1 cellular context compared by ENCODE assay signal in the genomic region with DNA sequence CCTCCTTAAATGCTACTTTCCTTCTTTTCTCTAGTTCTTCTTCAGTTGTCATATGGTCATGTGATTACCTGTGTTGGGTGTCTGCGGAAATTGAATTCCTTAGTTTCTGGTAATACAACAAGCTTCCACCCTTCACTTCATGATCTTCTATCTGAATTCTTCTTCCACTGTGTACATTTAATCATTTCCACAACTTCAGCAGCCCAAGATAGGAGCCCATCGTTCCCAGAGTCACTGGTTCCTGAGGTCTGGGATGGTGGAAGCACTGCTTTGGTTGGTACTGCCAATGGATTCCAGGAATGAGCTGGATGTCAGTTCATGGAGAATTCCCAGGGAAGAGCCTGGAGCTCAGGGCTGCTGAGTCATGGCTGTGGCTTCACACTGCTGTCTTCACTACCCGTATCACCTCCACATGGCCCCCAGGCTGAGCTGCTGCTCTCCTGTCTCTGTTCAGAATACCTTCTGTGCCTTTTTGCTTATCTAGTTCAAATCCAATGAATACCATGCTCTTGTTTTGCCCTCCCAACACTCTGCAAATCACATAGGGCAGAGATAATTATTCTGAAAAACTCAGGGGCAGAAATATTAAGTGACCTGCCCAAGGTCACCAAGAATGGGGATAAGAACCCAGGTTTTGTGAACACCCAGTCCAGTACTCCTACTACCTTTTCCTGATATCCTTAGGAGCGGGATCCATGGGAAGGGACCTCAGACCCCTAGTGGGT.
A peak's percentile ranks its signal among the peaks of the same experiment; 100 is the strongest.
TF ChIP-seq lines count a peak whose summit lies in the region.

No MANE protein-coding gene starts in this region.

TF ChIP-seq in HepG2, 621 proteins besides CTCF, POLR2A, EP300 and RAD21 (continued from another document and continues in another):
- peak; percentile 22; the same call in 1 of the 2 replicates for TF ChIP-seq TFDP1 (CRISPR knock-in tag; IDR thresholded peaks at IDR 0.05; ENCODE audit: borderline replicate concordance)
- TF ChIP-seq RXRA (CRISPR knock-in tag; IDR thresholded peaks at IDR 0.05): no peak
- TF ChIP-seq MBD4 (IDR thresholded peaks at IDR 0.05; ENCODE audit: borderline replicate concordance, low read length): no peak; the same call in 1 of the 2 replicates
- no peak for TF ChIP-seq ERF (CRISPR knock-in tag; IDR thresholded peaks at IDR 0.05)
- no peak for TF ChIP-seq ISX (CRISPR knock-in tag; conservative IDR thresholded peaks at IDR 0.05)
- TF ChIP-seq ZNF75D (CRISPR knock-in tag; IDR thresholded peaks at IDR 0.05; ENCODE audit: borderline replicate concordance): no peak
- TF ChIP-seq GATAD2A (CRISPR knock-in tag; IDR thresholded peaks at IDR 0.05): no peak
- TF ChIP-seq, protein P1, sequence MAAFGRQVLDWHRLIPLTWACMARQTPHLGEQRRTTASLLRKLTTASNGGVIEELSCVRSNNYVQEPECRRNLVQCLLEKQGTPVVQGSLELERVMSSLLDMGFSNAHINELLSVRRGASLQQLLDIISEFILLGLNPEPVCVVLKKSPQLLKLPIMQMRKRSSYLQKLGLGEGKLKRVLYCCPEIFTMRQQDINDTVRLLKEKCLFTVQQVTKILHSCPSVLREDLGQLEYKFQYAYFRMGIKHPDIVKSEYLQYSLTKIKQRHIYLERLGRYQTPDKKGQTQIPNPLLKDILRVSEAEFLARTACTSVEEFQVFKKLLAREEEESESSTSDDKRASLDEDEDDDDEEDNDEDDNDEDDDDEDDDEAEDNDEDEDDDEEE (CRISPR knock-in tag; IDR thresholded peaks at IDR 0.05): 0 out of 2 replicates have a peak, but pooled peaks have one; percentile 19
- TF ChIP-seq ZNF33B (CRISPR knock-in tag; IDR thresholded peaks at IDR 0.05): 0 out of 2 replicates have a peak, but pooled peaks have one; percentile 5
- no peak for TF ChIP-seq ZNF761 (CRISPR knock-in tag; conservative IDR thresholded peaks at IDR 0.05)
- TF ChIP-seq HOXA9 (CRISPR knock-in tag; IDR thresholded peaks at IDR 0.05; ENCODE audit: borderline replicate concordance): no peak
- TF ChIP-seq ZNF614 (CRISPR knock-in tag; IDR thresholded peaks at IDR 0.05; ENCODE audit: borderline replicate concordance): no peak
- no peak for TF ChIP-seq MTA1 (CRISPR knock-in tag; IDR thresholded peaks at IDR 0.05; ENCODE audit: borderline replicate concordance)
- no peak for TF ChIP-seq ZSCAN31 (CRISPR knock-in tag; IDR thresholded peaks at IDR 0.05; ENCODE audit: low read depth)
- TF ChIP-seq CBFB (CRISPR knock-in tag; IDR thresholded peaks at IDR 0.05): no peak
- TF ChIP-seq ZBTB38 (CRISPR knock-in tag; IDR thresholded peaks at IDR 0.05): 0 out of 2 replicates have a peak, but pooled peaks have one; percentile 50
- no peak for TF ChIP-seq SKI (IDR thresholded peaks at IDR 0.05; ENCODE audit: partially characterized antibody)
- no peak for TF ChIP-seq MIER2 (CRISPR knock-in tag; IDR thresholded peaks at IDR 0.05)
- TF ChIP-seq TOPORS (CRISPR knock-in tag; IDR thresholded peaks at IDR 0.05): no peak
- TF ChIP-seq ZNF407 (CRISPR knock-in tag; IDR thresholded peaks at IDR 0.05; ENCODE audit: not compliant biosample characterization): no peak
- no peak for TF ChIP-seq ONECUT2 (CRISPR knock-in tag; IDR thresholded peaks at IDR 0.05)
- TF ChIP-seq ZNF205 (CRISPR knock-in tag; IDR thresholded peaks at IDR 0.05): no peak
- no peak for TF ChIP-seq HDAC2 (CRISPR knock-in tag; IDR thresholded peaks at IDR 0.05)
- no peak for TF ChIP-seq KLF9 (CRISPR knock-in tag; IDR thresholded peaks at IDR 0.05; ENCODE audit: low read depth)
- TF ChIP-seq POGZ (CRISPR knock-in tag; IDR thresholded peaks at IDR 0.05): peak; percentile 7; the same call in 1 of the 2 replicates
- TF ChIP-seq XRCC5 (optimal IDR thresholded peaks at IDR 0.05; ENCODE audit: low read length): peak; percentile 36
- TF ChIP-seq, protein P2, sequence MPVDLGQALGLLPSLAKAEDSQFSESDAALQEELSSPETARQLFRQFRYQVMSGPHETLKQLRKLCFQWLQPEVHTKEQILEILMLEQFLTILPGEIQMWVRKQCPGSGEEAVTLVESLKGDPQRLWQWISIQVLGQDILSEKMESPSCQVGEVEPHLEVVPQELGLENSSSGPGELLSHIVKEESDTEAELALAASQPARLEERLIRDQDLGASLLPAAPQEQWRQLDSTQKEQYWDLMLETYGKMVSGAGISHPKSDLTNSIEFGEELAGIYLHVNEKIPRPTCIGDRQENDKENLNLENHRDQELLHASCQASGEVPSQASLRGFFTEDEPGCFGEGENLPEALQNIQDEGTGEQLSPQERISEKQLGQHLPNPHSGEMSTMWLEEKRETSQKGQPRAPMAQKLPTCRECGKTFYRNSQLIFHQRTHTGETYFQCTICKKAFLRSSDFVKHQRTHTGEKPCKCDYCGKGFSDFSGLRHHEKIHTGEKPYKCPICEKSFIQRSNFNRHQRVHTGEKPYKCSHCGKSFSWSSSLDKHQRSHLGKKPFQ (CRISPR knock-in tag; IDR thresholded peaks at IDR 0.05; ENCODE audit: insufficient replicate concordance): peak; percentile 72
- TF ChIP-seq KDM2A (CRISPR knock-in tag; IDR thresholded peaks at IDR 0.05; ENCODE audit: borderline replicate concordance, low read depth): 0 out of 2 replicates have a peak, but pooled peaks have one; percentile 23
- TF ChIP-seq, protein P3, sequence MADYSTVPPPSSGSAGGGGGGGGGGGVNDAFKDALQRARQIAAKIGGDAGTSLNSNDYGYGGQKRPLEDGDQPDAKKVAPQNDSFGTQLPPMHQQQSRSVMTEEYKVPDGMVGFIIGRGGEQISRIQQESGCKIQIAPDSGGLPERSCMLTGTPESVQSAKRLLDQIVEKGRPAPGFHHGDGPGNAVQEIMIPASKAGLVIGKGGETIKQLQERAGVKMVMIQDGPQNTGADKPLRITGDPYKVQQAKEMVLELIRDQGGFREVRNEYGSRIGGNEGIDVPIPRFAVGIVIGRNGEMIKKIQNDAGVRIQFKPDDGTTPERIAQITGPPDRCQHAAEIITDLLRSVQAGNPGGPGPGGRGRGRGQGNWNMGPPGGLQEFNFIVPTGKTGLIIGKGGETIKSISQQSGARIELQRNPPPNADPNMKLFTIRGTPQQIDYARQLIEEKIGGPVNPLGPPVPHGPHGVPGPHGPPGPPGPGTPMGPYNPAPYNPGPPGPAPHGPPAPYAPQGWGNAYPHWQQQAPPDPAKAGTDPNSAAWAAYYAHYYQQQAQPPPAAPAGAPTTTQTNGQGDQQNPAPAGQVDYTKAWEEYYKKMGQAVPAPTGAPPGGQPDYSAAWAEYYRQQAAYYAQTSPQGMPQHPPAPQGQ (CRISPR knock-in tag; IDR thresholded peaks at IDR 0.05; ENCODE audit: borderline replicate concordance): no peak
- peak; percentile 58; the same call in 2 of the 3 replicates for TF ChIP-seq MXI1 (IDR thresholded peaks at IDR 0.05; ENCODE audit: borderline replicate concordance, low read depth, low read length)
- TF ChIP-seq ZNF160 (CRISPR knock-in tag; IDR thresholded peaks at IDR 0.05): no peak
- no peak for TF ChIP-seq ELF4 (CRISPR knock-in tag; IDR thresholded peaks at IDR 0.05; ENCODE audit: borderline replicate concordance)
- TF ChIP-seq IRF1 (CRISPR knock-in tag; IDR thresholded peaks at IDR 0.05; ENCODE audit: low read depth): no peak
- TF ChIP-seq SALL1 (CRISPR knock-in tag; IDR thresholded peaks at IDR 0.05): peak; percentile 23; the same call in 1 of the 2 replicates
- TF ChIP-seq ZNF776 (CRISPR knock-in tag; IDR thresholded peaks at IDR 0.05): no peak
- TF ChIP-seq FOXP1 (IDR thresholded peaks at IDR 0.05): no peak
- no peak for TF ChIP-seq FOXP1 (CRISPR knock-in tag; IDR thresholded peaks at IDR 0.05)
- no peak for TF ChIP-seq PITX1 (CRISPR knock-in tag; IDR thresholded peaks at IDR 0.05)
- no peak for TF ChIP-seq ZNF773 (CRISPR knock-in tag; IDR thresholded peaks at IDR 0.05; ENCODE audit: borderline replicate concordance)
- no peak for TF ChIP-seq DZIP1 (CRISPR knock-in tag; IDR thresholded peaks at IDR 0.05)
- TF ChIP-seq PPARG (CRISPR knock-in tag; conservative IDR thresholded peaks at IDR 0.05): no peak
- TF ChIP-seq NPAS2 (CRISPR knock-in tag; IDR thresholded peaks at IDR 0.05; ENCODE audit: borderline replicate concordance): no peak
- TF ChIP-seq ZBTB2 (CRISPR knock-in tag; IDR thresholded peaks at IDR 0.05; ENCODE audit: low read depth): no peak
